ENCODE assay signal across 18 cellular contexts in genomic region chr4:171794528-171794927, GRCh38. TPM values are rescaled to one million over a fixed set of nuclear protein-coding genes. Genes with fewer than 3 reads are reported as not detected.
DNase-seq lines count a peak whose midpoint lies in the region; ATAC-seq and TF ChIP-seq lines count a peak whose summit lies in the region.
"Had no signal": no experiment of that assay in that cellular context is flagged by ENCODE, and none has a peak within 500 bp of the region (broad histone marks: within the 10 kb centered on the region; RNA-seq: fewer than 3 reads in every experiment).

No MANE protein-coding gene starts in this region.

- POLR2A ChIA-PET in WTC11 (lab: Charles Lee), result no interaction called here

- no peak for TF ChIP-seq CTCF in WTC11 (IDR thresholded peaks at IDR 0.05)

- ATAC-seq in WTC11 (peak; percentile 74; the same call in 1 of the 2 replicates), GM18520 (IDR thresholded peaks at IDR 0.05; ENCODE audit: unreplicated experiment) (no peak), HG03280 (IDR thresholded peaks at IDR 0.05; ENCODE audit: unreplicated experiment) (no peak), HG03342 (IDR thresholded peaks at IDR 0.05; ENCODE audit: unreplicated experiment) (no peak)
- ATAC-seq: CD8-positive, alpha-beta T cell had no signal

- H3K27me3 Mint-ChIP-seq in WTC11 (ENCODE audit: low read depth), result no peaks in the 10 kb centered on the region

- no peaks in the 10 kb centered on the region for H3K4me1 Mint-ChIP-seq in WTC11
- H3K4me1 Mint-ChIP-seq: CD14-positive monocyte had no signal

- H3K27ac Mint-ChIP-seq in WTC11, result no peak overlapping the region
- H3K27ac Mint-ChIP-seq: CD14-positive monocyte; CD8-positive, alpha-beta T cell had no signal

- H3K9me3 Mint-ChIP-seq in WTC11, result peaks cover 4% of the 10 kb centered on the region

- CTCF ChIA-PET in WTC11 (lab: Charles Lee), result interaction anchor here (0.6 to 1.3 kb wide), 3 partner anchors 165 to 381 kb away, joined by 3 to 4 read pairs (median 3); no protein-coding TSS in a partner anchor

- H3K4me3 Mint-ChIP-seq in WTC11, result no peak overlapping the region
- H3K4me3 Mint-ChIP-seq: CD14-positive monocyte; CD8-positive, alpha-beta T cell had no signal

- peak; percentile 7 for DNase-seq in NCI-H82 (lab: John Stamatoyannopoulos, UW)
- DNase-seq in NCI-H82 treated with DMSO at 0.1 percent for 48 hours (lab: John Stamatoyannopoulos, UW; ENCODE audit: unreplicated experiment), result no peak
- no peak for DNase-seq in WTC11 (ENCODE audit: low spot score)
- peak; percentile 8 for DNase-seq in iPS-NIHi11 (ENCODE audit: low spot score)
- DNase-seq in stimulated activated naive CD4-positive, alpha-beta T cell (lab: John Stamatoyannopoulos, UW), result no peak
- DNase-seq: 8988T; Calu3; CD8-positive, alpha-beta T cell; DMS79; GF-D8; GM23248; H7 had no signal

- H3K36me3 Mint-ChIP-seq in WTC11, result no peaks in the 10 kb centered on the region
- H3K36me3 Mint-ChIP-seq: CD14-positive monocyte; CD8-positive, alpha-beta T cell had no signal

TF ChIP-seq in WTC11, 78 proteins besides CTCF, POLR2A, EP300 and RAD21:
- no peak for TF ChIP-seq USF2 (CRISPR knock-in tag; IDR thresholded peaks at IDR 0.05)

RNA-seq across cellular contexts. Expression of gene GALNTL6, which starts 18.7 kb away (rescaled TPM):
- 0.11 to 0.24 TPM (median 0.21 TPM) in 3 replicates for total RNA-seq in WTC11 (2021)
- total RNA-seq: Calu3; CD8-positive, alpha-beta T cell; Daoy; GM23248; HT1080 had no signal

Comparison
In these comparisons a context has a peak if more than half of its experiments do, and no peak if none do; other contexts are left out.
1. DNase-seq: peak in NCI-H82 (single experiment) and iPS-NIHi11 (single experiment); none in NCI-H82 treated with DMSO at 0.1 percent for 48 hours (single experiment), WTC11 (single experiment) and stimulated activated naive CD4-positive, alpha-beta T cell (0 of 6).